Comparison of ENCODE assay signal across 8 cellular contexts in the genomic region with DNA sequence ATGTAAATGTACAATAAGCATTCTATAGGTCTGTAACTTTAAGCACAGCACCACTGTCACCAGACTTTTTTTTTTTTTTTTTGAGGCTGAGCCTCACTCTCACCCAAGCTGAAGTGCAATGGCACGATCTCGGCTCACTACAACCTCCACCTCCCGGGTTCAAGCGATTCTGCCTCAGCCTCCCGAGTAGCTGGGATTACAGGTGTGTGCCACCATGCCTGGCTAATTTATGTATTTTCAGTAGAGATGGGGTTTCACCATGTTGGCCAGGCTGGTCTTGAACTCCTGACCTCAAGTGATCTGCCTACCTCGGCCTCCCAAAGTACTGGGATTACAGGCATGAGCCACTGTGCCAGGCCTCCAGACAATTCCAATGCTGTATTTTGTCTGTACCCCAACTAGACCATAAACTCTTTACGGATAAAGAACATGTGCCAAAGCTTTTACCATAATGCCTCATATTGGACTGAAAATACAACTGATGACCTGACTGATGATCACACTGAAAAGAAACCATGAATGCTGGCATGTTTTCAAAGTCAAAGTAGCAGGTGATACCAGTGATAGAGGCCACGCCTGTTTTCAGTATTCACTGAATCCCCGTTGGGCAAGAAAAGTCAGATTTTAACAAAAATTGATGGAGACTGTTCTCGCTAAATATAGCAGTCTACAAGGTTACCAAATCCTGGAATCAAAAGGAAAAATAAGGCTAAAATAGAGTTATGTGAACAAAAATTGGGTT. TPM values are rescaled to one million over a fixed set of nuclear protein-coding genes. Genes with fewer than 3 reads are reported as not detected.
A peak's percentile ranks its signal among the peaks of the same experiment; 100 is the strongest.
DNase-seq lines count a peak whose midpoint lies in the region; ATAC-seq and TF ChIP-seq lines count a peak whose summit lies in the region.
"Not testable (repeated sequence)": the region's sequence is repeated elsewhere in the genome, so short reads cannot be mapped to it uniquely, and the experiment has no call there.

No MANE protein-coding gene starts in this region.

- BruUV-seq in Panc1 (replicated peaks; lab: Mats Ljungman, UMichigan): not testable (repeated sequence)

- not testable (repeated sequence) for DNase-seq in AG10803 (ENCODE audit: low read depth); HAP-1 (ENCODE audit: low spot score in 2 of 2); Panc1 (ENCODE audit: low read depth, low spot score); activated T-cell treated with anti-CD3 and anti-CD28 coated beads, Interleukin-2, amount 50 U/mL, for 72 hours; coronary artery (ENCODE audit: low spot score); heart right ventricle; naive B cell
- peak; percentile 33 for DNase-seq in stimulated activated CD4-positive, alpha-beta T cell treated with anti-CD3 and anti-CD28 coated beads, Interleukin-4, amount 100 ng/mL, for 24 hours

- 80 to 86% methylated on average over 10 of the region's 10 CpGs for WGBS in heart right ventricle, 2 donors

- peaks cover 15% of the 10 kb centered on the region for H3K4me1 ChIP-seq in HAP-1
- H3K4me1 ChIP-seq in Panc1 (ENCODE audit: control insufficient read depth, insufficient read depth, low read length): not testable (repeated sequence)
- peaks cover 3 to 66% (median 53%) of the 10 kb centered on the region in 9 donors for H3K4me1 ChIP-seq in heart right ventricle

- H3K27me3 Mint-ChIP-seq in activated T-cell treated with anti-CD3 and anti-CD28 coated beads, Interleukin-2, amount 50 U/mL, for 72 hours (ENCODE audit: low read depth); naive B cell: not testable (repeated sequence)

- not testable (repeated sequence) for H3K9me3 ChIP-seq in HAP-1; Panc1 (ENCODE audit: control insufficient read depth, insufficient read depth, low read depth, low read length); heart right ventricle

- intact Hi-C loops in Panc1 (cut with micrococcal nuclease; ENCODE audit: unreplicated experiment): not testable (repeated sequence)
- intact Hi-C loops in heart right ventricle (cut with DNase I): loop anchor here in 3 of 10 donors (2.0 to 10.0 kb wide), 4 partner anchors 27 to 477 kb away; a partner anchor contains a TSS

- not testable (repeated sequence) for H3K27me3 ChIP-seq in HAP-1 (ENCODE audit: low read depth); Panc1 (ENCODE audit: control insufficient read depth, insufficient read depth, low read length); heart right ventricle

- not testable (repeated sequence) for H3K9me3 Mint-ChIP-seq in activated T-cell treated with anti-CD3 and anti-CD28 coated beads, Interleukin-2, amount 50 U/mL, for 72 hours; naive B cell

- TF ChIP-seq CTCF in AG10803 (conservative IDR thresholded peaks at IDR 0.05; ENCODE audit: low read length); Panc1 (IDR thresholded peaks at IDR 0.05); coronary artery (IDR thresholded peaks at IDR 0.05); heart right ventricle (IDR thresholded peaks at IDR 0.05): not testable (repeated sequence)

- H3K4me3 ChIP-seq in AG10803 (ENCODE audit: low read length): peak overlapping the region; percentile 97
- H3K4me3 ChIP-seq in HAP-1: peak overlapping the region; percentile 79
- H3K4me3 ChIP-seq in Panc1 (ENCODE audit: low read depth in 2 of 2, low read length in 2 of 2): peak overlapping the region; percentile 91 to 98
- H3K4me3 ChIP-seq in coronary artery: peak overlapping the region; percentile 85
- peak overlapping the region; percentile 48 to 94 (median 73) for H3K4me3 ChIP-seq in heart right ventricle

- peak overlapping the region; percentile 97 for H3K27ac Mint-ChIP-seq in activated T-cell treated with anti-CD3 and anti-CD28 coated beads, Interleukin-2, amount 50 U/mL, for 72 hours
- peak overlapping the region; percentile 98 to 100 (median 99) for H3K27ac Mint-ChIP-seq in naive B cell

- in situ Hi-C loops in HAP-1 (cut with MboI; ENCODE audit: low sequenced_read_pairs); Panc1 (cut with HindIII; ENCODE audit: low pct_unique_long_range_greater_than_20kb, low sequenced_read_pairs): not testable (repeated sequence)

- peak overlapping the region; percentile 96 for H3K27ac ChIP-seq in Panc1 (ENCODE audit: low read length)
- H3K27ac ChIP-seq in coronary artery: peak overlapping the region in 1 of 2 donors; percentile 96
- peak overlapping the region in 6 of 10 donors; percentile 80 to 95 (median 92) for H3K27ac ChIP-seq in heart right ventricle

- H3K4me1 Mint-ChIP-seq in activated T-cell treated with anti-CD3 and anti-CD28 coated beads, Interleukin-2, amount 50 U/mL, for 72 hours (ENCODE audit: low read depth): peaks cover 91% of the 10 kb centered on the region
- H3K4me1 Mint-ChIP-seq in naive B cell: peaks cover 49 to 74% (median 56%) of the 10 kb centered on the region in 3 donors

- POLR2A ChIA-PET in Panc1 (lab: Charles Lee): interaction anchor here (0.7 to 1.0 kb wide), 2 partner anchors 251 to 321 kb away, joined by 3 to 7 read pairs; no protein-coding TSS in a partner anchor

- peak overlapping the region; percentile 88 to 99 for H3K4me3 Mint-ChIP-seq in activated T-cell treated with anti-CD3 and anti-CD28 coated beads, Interleukin-2, amount 50 U/mL, for 72 hours
- H3K4me3 Mint-ChIP-seq in naive B cell: peak overlapping the region; percentile 88 to 99 (median 98)

- H3K36me3 ChIP-seq in HAP-1 (replicated peaks); Panc1 (ENCODE audit: control insufficient read depth, insufficient read depth, low read length): not testable (repeated sequence)
- H3K36me3 ChIP-seq in heart right ventricle: peaks cover 0 to 22% (median 0%) of the 10 kb centered on the region in 9 donors

- H3K36me3 Mint-ChIP-seq in activated T-cell treated with anti-CD3 and anti-CD28 coated beads, Interleukin-2, amount 50 U/mL, for 72 hours (ENCODE audit: insufficient read depth in 2 of 2): peaks cover 7 to 18% of the 10 kb centered on the region in 2 donors
- H3K36me3 Mint-ChIP-seq in naive B cell: not testable (repeated sequence)

- CTCF ChIA-PET in Panc1 (lab: Charles Lee): not testable (repeated sequence)

- not testable (repeated sequence) for ATAC-seq in Panc1; heart right ventricle; naive B cell (ENCODE audit: low read depth in 2 of 2)
- peak in 1 of 2 donors; percentile 10 for ATAC-seq in activated T-cell treated with anti-CD3 and anti-CD28 coated beads, Interleukin-2, amount 50 U/mL, for 72 hours (replicated peaks in 1 of 2)

RNA-seq across cellular contexts. Expression of a gene that starts 1.2 kb away (rescaled TPM):
- total RNA-seq in Panc1 (2021; ENCODE audit: unreplicated experiment): 163 TPM
- 169 TPM for polyA plus RNA-seq in Panc1 (2012; ENCODE audit: insufficient read length)
- total RNA-seq in activated T-cell treated with anti-CD3 and anti-CD28 coated beads, Interleukin-2, amount 50 U/mL, for 72 hours: 100 to 1,000 TPM; 165 to 188 TPM
- total RNA-seq in heart right ventricle: 100 to 1,000 TPM; 115 to 182 (median 136) TPM
- 100 to 1,000 TPM in 1 of 2 donors, 10 to 100 TPM in 1; 82.4 to 420 TPM for polyA plus RNA-seq in heart right ventricle
- 100 to 1,000 TPM; 427 to 721 (median 474) TPM for polyA plus RNA-seq in naive B cell (ENCODE audit: low read depth in 6 of 6)

RNA-seq across cellular contexts. Expression of a gene that starts 10.3 kb away (rescaled TPM):
- total RNA-seq in Panc1 (2021; ENCODE audit: unreplicated experiment): 5.1 TPM
- 3.1 TPM for polyA plus RNA-seq in Panc1 (2012; ENCODE audit: insufficient read length)
- total RNA-seq in activated T-cell treated with anti-CD3 and anti-CD28 coated beads, Interleukin-2, amount 50 U/mL, for 72 hours: 10 to 100 TPM; 18.8 to 21.9 TPM
- total RNA-seq in heart right ventricle: 10 to 100 TPM; 14.9 to 35.7 (median 22.7) TPM
- 10 to 100 TPM; 13.7 to 15.1 TPM for polyA plus RNA-seq in heart right ventricle
- 10 to 100 TPM in 2 of 6 donors, 1 to 10 TPM in 4; 4.8 to 14.1 (median 9.2) TPM for polyA plus RNA-seq in naive B cell (ENCODE audit: low read depth in 6 of 6)

RNA-seq across cellular contexts. Expression of a gene that starts 56.3 kb away (rescaled TPM):
- total RNA-seq in Panc1 (2021; ENCODE audit: unreplicated experiment) (not detected), heart right ventricle (not detected)
- polyA plus RNA-seq in Panc1 (2012; ENCODE audit: insufficient read length): 0.07 TPM
- total RNA-seq in activated T-cell treated with anti-CD3 and anti-CD28 coated beads, Interleukin-2, amount 50 U/mL, for 72 hours: not detected
- polyA plus RNA-seq in heart right ventricle (not detected), naive B cell (ENCODE audit: low read depth in 6 of 6) (not detected)
